Comparison of ENCODE assay signal across 8 cellular contexts in genomic region chr10:92929896-92930295, GRCh38.
"Had no signal": no experiment of that assay in that cellular context is flagged by ENCODE, and none has a peak within 500 bp of the region (broad histone marks: within the 10 kb centered on the region; RNA-seq: fewer than 3 reads in every experiment).

No MANE protein-coding gene starts in this region.

- DNase-seq: IMR-90, KBM-7, KG1 had no signal

- H3K4me2 ChIP-seq: KMS-11 had no signal

- ATAC-seq: K562 had no signal

- H3K4me3 ChIP-seq: K562 had no signal

- H3K27ac ChIP-seq: HL-60, KMS-11 had no signal

- H3K4me3 Mint-ChIP-seq: IgD-negative memory B cell had no signal

- H3K9me3 Mint-ChIP-seq: IgD-negative memory B cell had no signal

- FAIRE-seq: HTR-8/SVneo, K562 had no signal

- H3K27ac Mint-ChIP-seq: IgD-negative memory B cell had no signal

- H3K27me3 Mint-ChIP-seq: IgD-negative memory B cell had no signal

- H3K4me1 Mint-ChIP-seq: IgD-negative memory B cell had no signal

- H3K9ac ChIP-seq: KMS-11 had no signal
